Comparison of ENCODE assay signal across 9 cellular contexts in the genomic region with DNA sequence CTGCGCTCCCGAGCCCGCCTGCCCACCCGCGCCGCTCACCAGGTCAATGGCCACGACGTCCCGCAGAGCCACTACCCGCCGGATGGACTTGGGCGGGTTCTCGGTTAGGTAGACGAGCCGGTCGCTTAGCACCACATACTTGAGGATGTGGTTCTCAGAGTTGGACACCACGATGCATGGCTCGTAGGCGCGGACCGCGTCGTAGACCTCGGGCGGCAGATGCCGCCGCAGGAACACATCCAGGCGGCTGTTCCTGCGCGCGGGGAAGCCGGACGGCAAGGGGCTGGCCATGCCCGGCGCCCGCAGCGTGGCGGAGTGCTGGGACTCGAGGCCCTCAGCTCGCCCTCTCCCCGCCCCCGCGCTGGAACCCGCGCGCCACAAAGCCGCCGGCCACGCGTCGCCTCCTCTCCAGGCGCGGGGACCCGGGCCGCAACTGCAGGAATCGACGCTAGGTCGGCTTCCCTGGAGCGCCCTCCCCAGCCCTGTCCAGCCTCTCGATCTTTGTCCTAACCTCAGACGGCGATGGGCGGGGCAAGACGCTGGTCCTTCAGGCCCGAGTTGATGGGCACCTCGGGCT. TPM values are rescaled to one million over a fixed set of nuclear protein-coding genes. Genes with fewer than 3 reads are reported as not detected.
DNase-seq lines count a peak whose midpoint lies in the region; ATAC-seq and TF ChIP-seq lines count a peak whose summit lies in the region.
"Had no signal": no experiment of that assay in that cellular context is flagged by ENCODE, and none has a peak within 500 bp of the region (broad histone marks: within the 10 kb centered on the region; RNA-seq: fewer than 3 reads in every experiment).

A gene with protein sequence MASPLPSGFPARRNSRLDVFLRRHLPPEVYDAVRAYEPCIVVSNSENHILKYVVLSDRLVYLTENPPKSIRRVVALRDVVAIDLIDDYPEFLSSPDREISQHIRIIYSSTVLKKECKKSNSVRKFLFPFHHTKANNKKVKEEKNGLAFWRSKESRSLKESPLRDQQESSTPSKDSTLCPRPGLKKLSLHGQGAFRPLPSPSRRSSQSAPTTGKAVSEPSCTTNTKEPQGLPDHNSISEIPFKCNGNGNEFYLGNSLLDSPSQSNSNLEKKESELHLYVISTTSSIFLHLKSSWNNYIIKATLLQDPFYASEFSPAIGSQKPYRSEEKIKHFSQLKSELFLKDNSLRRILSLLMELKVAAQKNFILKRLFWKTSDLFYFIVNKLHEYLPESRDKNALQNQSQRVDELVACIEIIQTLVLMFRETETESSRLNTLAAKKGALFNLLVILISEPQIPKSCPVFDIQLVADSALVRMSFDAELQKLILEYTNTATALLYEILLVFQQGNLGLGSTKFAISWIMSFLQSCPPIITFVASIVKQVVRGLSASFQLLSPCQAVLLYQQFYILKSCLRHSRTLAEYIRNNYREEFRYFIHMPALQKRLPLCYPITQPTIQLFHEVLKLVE (minus strand): TSS at position 484 of the 577 bp plus-strand sequence. CDS start 193 bp downstream, at position 291.

- no peak within 1 kb of the TSS for H4K5ac ChIP-seq in H9 (ENCODE audit: insufficient read length, low read depth, low read length)

- H3K9me3 ChIP-seq in A673 (ENCODE audit: low read depth, low read length, poor library complexity, severe bottlenecking) (no peaks in the 10 kb centered on the region), H9 (ENCODE audit: control insufficient read depth, low read depth, low read length) (no peaks in the 10 kb centered on the region), tibial artery (no peaks in the 10 kb centered on the region)

- no peak within 1 kb of the TSS for H2BK5ac ChIP-seq in H9 (ENCODE audit: insufficient read length, low read length)

- DNase-seq in A673 (ENCODE audit: low spot score) (no peak), H9 (peak; percentile 87), kidney epithelial cell (ENCODE audit: low read depth) (no peak), tibial artery (no peak)
- peak; percentile 18 for DNase-seq in activated naive CD8-positive, alpha-beta T cell treated with anti-CD3 and anti-CD28 coated beads, Interleukin-2, amount 50 U/mL, for 24 hours

- H3K4ac ChIP-seq in H9 (ENCODE audit: low read depth, low read length) = no peak within 1 kb of the TSS

- H3K27me3 ChIP-seq in A673 (replicated peaks; ENCODE audit: insufficient read depth, low read depth, low read length, poor library complexity) = no peaks in the 10 kb centered on the region
- H3K27me3 ChIP-seq in H9 (ENCODE audit: insufficient read depth, low read length) = no peaks in the 10 kb centered on the region
- peaks cover 4% of the 10 kb centered on the region for H3K27me3 ChIP-seq in kidney epithelial cell (ENCODE audit: control insufficient read depth, insufficient read depth, low read length)
- peaks cover 0 to 33% of the 10 kb centered on the region in 2 donors for H3K27me3 ChIP-seq in tibial artery

- H4K91ac ChIP-seq in H9 (ENCODE audit: insufficient read length, low read depth, low read length) = no peak within 1 kb of the TSS

- no peak within 1 kb of the TSS for H2BK15ac ChIP-seq in H9 (ENCODE audit: low read depth, low read length)

- no peak within 1 kb of the TSS for H3K9ac ChIP-seq in H9 (ENCODE audit: extremely low read depth, insufficient read length, low read length)

- no peaks in the 10 kb centered on the region for H3K79me2 ChIP-seq in H9 (ENCODE audit: insufficient read depth, low read length)

- H2AFZ ChIP-seq in H9 (ENCODE audit: low read length) = no peak within 1 kb of the TSS

- peak within 1 kb of the TSS; percentile 31 for H3K4me3 ChIP-seq in A673 (ENCODE audit: low read depth, low read length, poor library complexity, severe bottlenecking)
- peak within 1 kb of the TSS; percentile 38 for H3K4me3 ChIP-seq in kidney epithelial cell (ENCODE audit: low read depth, low read length)
- peak within 1 kb of the TSS; percentile 24 to 49 for H3K4me3 ChIP-seq in tibial artery

- H3K4me3 Mint-ChIP-seq in H9 = peak within 1 kb of the TSS; percentile 52 to 64
- peak within 1 kb of the TSS; percentile 70 for H3K4me3 Mint-ChIP-seq in activated naive CD8-positive, alpha-beta T cell treated with anti-CD3 and anti-CD28 coated beads, Interleukin-2, amount 50 U/mL, for 24 hours

- TF ChIP-seq CTCF in A673 (conservative IDR thresholded peaks at IDR 0.05; ENCODE audit: low read depth, low read length) (no peak), H9 (conservative IDR thresholded peaks at IDR 0.05) (0 out of 3 replicates have a peak, but pooled peaks have one; percentile 11), kidney epithelial cell (IDR thresholded peaks at IDR 0.05; ENCODE audit: insufficient read depth, low read length, poor library complexity, severe bottlenecking) (no peak), tibial artery (IDR thresholded peaks at IDR 0.05) (no peak)

- H4K20me1 ChIP-seq in H9 (ENCODE audit: control insufficient read depth, insufficient read depth, insufficient read length) = no peaks in the 10 kb centered on the region

- POLR2A ChIA-PET in A673 (lab: Charles Lee; ENCODE audit: low non-redundant PET) = no interaction called here

- no peaks in the 10 kb centered on the region for H3K9me3 Mint-ChIP-seq in H9
- H3K9me3 Mint-ChIP-seq in activated naive CD8-positive, alpha-beta T cell treated with anti-CD3 and anti-CD28 coated beads, Interleukin-2, amount 50 U/mL, for 24 hours = no peaks in the 10 kb centered on the region

- no peak within 1 kb of the TSS for H3K27ac ChIP-seq in A673 (ENCODE audit: low read depth, low read length, poor library complexity, severe bottlenecking)
- no peak within 1 kb of the TSS for H3K27ac ChIP-seq in H9 (ENCODE audit: insufficient read length, low read depth, low read length)
- no peak within 1 kb of the TSS for H3K27ac ChIP-seq in tibial artery

- H4K8ac ChIP-seq in H9 (replicated peaks; ENCODE audit: insufficient read length, low read depth, low read length) = no peak within 1 kb of the TSS

- no peak within 1 kb of the TSS for H3T11ph ChIP-seq in H9 (ENCODE audit: low read length)

- H3K23ac ChIP-seq in H9 (ENCODE audit: insufficient read length, low read depth, low read length) = no peak within 1 kb of the TSS

- intact Hi-C loops in A673 (cut with micrococcal nuclease; ENCODE audit: unreplicated experiment) = loop anchor here (5.0 kb wide), 1 partner anchor 123 kb away; no protein-coding TSS in a partner anchor
- intact Hi-C loops in tibial artery (cut with DNase I; ENCODE audit: low total_unique reads) = loop anchor here (10.0 kb wide), 1 partner anchor 166 kb away; a partner anchor contains a TSS

- no peaks in the 10 kb centered on the region for H3K4me1 ChIP-seq in A673 (ENCODE audit: insufficient read depth, low read length, poor library complexity, severe bottlenecking)
- H3K4me1 ChIP-seq in H9 (ENCODE audit: insufficient read depth, low read length) = no peaks in the 10 kb centered on the region
- peaks cover 0 to 8% (median 3%) of the 10 kb centered on the region in 4 donors for H3K4me1 ChIP-seq in tibial artery

- no peaks in the 10 kb centered on the region for H3K36me3 Mint-ChIP-seq in H9 (ENCODE audit: insufficient read depth in 1 of 3, low read depth in 3 of 3)
- H3K36me3 Mint-ChIP-seq in activated naive CD8-positive, alpha-beta T cell treated with anti-CD3 and anti-CD28 coated beads, Interleukin-2, amount 50 U/mL, for 24 hours (ENCODE audit: low read depth) = no peaks in the 10 kb centered on the region

- H2BK12ac ChIP-seq in H9 (ENCODE audit: insufficient read length, low read depth, low read length) = no peak within 1 kb of the TSS

- no peak within 1 kb of the TSS for H2BK120ac ChIP-seq in H9 (ENCODE audit: low read depth, low read length, poor library complexity, severe bottlenecking)

- no peaks in the 10 kb centered on the region for H3K23me2 ChIP-seq in H9 (ENCODE audit: insufficient read length, low read depth, low read length, poor library complexity, severe bottlenecking)

- peak within 1 kb of the TSS; percentile 83; the same call in 1 of the 2 replicates for H3K14ac ChIP-seq in H9 (ENCODE audit: insufficient read depth, low read length)

- no peak within 1 kb of the TSS for H2BK20ac ChIP-seq in H9 (ENCODE audit: low read depth, low read length, poor library complexity, severe bottlenecking)

- H2AK5ac ChIP-seq in H9 (ENCODE audit: insufficient read length, low read length) = no peak within 1 kb of the TSS

- H3K79me1 ChIP-seq in H9 (ENCODE audit: insufficient read depth, low read depth, low read length, poor library complexity, severe bottlenecking) = no peaks in the 10 kb centered on the region

- H3K56ac ChIP-seq in H9 (ENCODE audit: insufficient read length, low read depth, low read length) = no peak within 1 kb of the TSS

- H3K4me1 Mint-ChIP-seq in H9 = peaks cover 3 to 7% of the 10 kb centered on the region in 2 experiments; a peak in 2 of 4 replicates
- peaks cover 12% of the 10 kb centered on the region for H3K4me1 Mint-ChIP-seq in activated naive CD8-positive, alpha-beta T cell treated with anti-CD3 and anti-CD28 coated beads, Interleukin-2, amount 50 U/mL, for 24 hours

- peak; percentile 16 for ATAC-seq in activated naive CD8-positive, alpha-beta T cell treated with anti-CD3 and anti-CD28 coated beads, Interleukin-2, amount 50 U/mL, for 24 hours
- ATAC-seq in GM19452 (IDR thresholded peaks at IDR 0.05; ENCODE audit: unreplicated experiment) (no peak), HG02678 (IDR thresholded peaks at IDR 0.05; ENCODE audit: unreplicated experiment) (no peak), HG03460 (IDR thresholded peaks at IDR 0.05; ENCODE audit: unreplicated experiment) (no peak)

- H3K4me2 ChIP-seq in H9 (ENCODE audit: insufficient read depth, insufficient read length, low read length) = no peak within 1 kb of the TSS

- peak within 1 kb of the TSS in 1 of 3 experiments; percentile 65; a peak in 1 of 7 replicates for H3K27ac Mint-ChIP-seq in H9
- H3K27ac Mint-ChIP-seq in activated naive CD8-positive, alpha-beta T cell treated with anti-CD3 and anti-CD28 coated beads, Interleukin-2, amount 50 U/mL, for 24 hours = peak within 1 kb of the TSS; percentile 29

- CTCF ChIA-PET in A673 (lab: Charles Lee) = interaction anchor here (0.8 kb wide), 1 partner anchor 14 kb away, joined by 3 read pairs; a partner anchor contains a TSS

- peak within 1 kb of the TSS; percentile 81 for H3K18ac ChIP-seq in H9 (ENCODE audit: insufficient read length, low read depth, low read length)

- no CpG with 5 or more reads among the region's 66 CpGs for WGBS in H9 (ENCODE audit: extremely low coverage, insufficient read length, low lambda C conversion rate)

- BruUV-seq in A673 (replicated peaks; lab: Mats Ljungman, UMichigan) = no TSS peak

- H3K36me3 ChIP-seq in A673 (ENCODE audit: insufficient read depth, low read length, poor library complexity, severe bottlenecking) (no peaks in the 10 kb centered on the region), kidney epithelial cell (ENCODE audit: control insufficient read depth, insufficient read depth, low read length) (no peaks in the 10 kb centered on the region), tibial artery (no peaks in the 10 kb centered on the region)

- H3K27me3 Mint-ChIP-seq in H9 (ENCODE audit: low read depth) = peaks cover 7% of the 10 kb centered on the region
- peaks cover 21% of the 10 kb centered on the region for H3K27me3 Mint-ChIP-seq in activated naive CD8-positive, alpha-beta T cell treated with anti-CD3 and anti-CD28 coated beads, Interleukin-2, amount 50 U/mL, for 24 hours

RNA-seq across cellular contexts. Expression of the gene that starts here (rescaled TPM):
- total RNA-seq in A673 (2021) = not detected in 2 replicates
- 1.5 and 2.2 TPM in 2 replicates for total RNA-seq in H9 (2021)
- 0.55 and 0.84 TPM in 2 replicates for total RNA-seq in kidney epithelial cell
- total RNA-seq: activated CD8-positive, alpha-beta memory T cell treated with anti-CD3 and anti-CD28 coated beads for 36 hours had no signal

Comparison
In these comparisons a context has a peak if more than half of its experiments do, and no peak if none do; other contexts are left out.
1. DNase-seq: peak in H9 (single experiment) and activated naive CD8-positive, alpha-beta T cell treated with anti-CD3 and anti-CD28 coated beads, Interleukin-2, amount 50 U/mL, for 24 hours (single experiment); none in A673 (single experiment), kidney epithelial cell (single experiment) and tibial artery (0 of 2).
2. Peak in every context shown above with its lines, with median percentiles within 50 percentile points of each other: H3K4me3 ChIP-seq.